Comparison of ENCODE assay signal across 8 cellular contexts in genomic region chr17:17835415-17836249, GRCh38. TPM values are rescaled to one million over a fixed set of nuclear protein-coding genes. Genes with fewer than 3 reads are reported as not detected.
A peak's percentile ranks its signal among the peaks of the same experiment; 100 is the strongest.
DNase-seq lines count a peak whose midpoint lies in the region; ATAC-seq and FAIRE-seq lines count a peak whose summit lies in the region.

No MANE protein-coding gene starts in this region.

- peak overlapping the region; percentile 95 for H3K4me3 Mint-ChIP-seq in activated T-helper 2 cell treated with anti-CD3 and anti-CD28 coated beads, Interferon-gamma antibody, Interleukin-2, Interleukin-4, amounts not matched to agents 10 μg/mL and 5 μg/mL and 100 μg/mL, durations not matched to agents 14 hours and 24 hours and 36 hours (ENCODE audit: low read depth)
- peak overlapping the region; percentile 85 for H3K4me3 Mint-ChIP-seq in stimulated activated memory B cell treated with anti-CD40 and anti-IgM and Interleukin-4, amounts not matched to agents 10 μg/mL and 1 μg/mL and 100 μg/mL, for 72 hours

- H3K9me3 ChIP-seq in HUES48 (ENCODE audit: control insufficient read depth, insufficient read depth, low read length) (no peaks in the 10 kb centered on the region), iPS DF 6.9 (ENCODE audit: control insufficient read depth, insufficient read depth, low read length) (no peaks in the 10 kb centered on the region)

- H3K27me3 ChIP-seq in HUES48 (ENCODE audit: control insufficient read depth, insufficient read depth, low read length) (0 out of 2 replicates have a peak, but pooled peaks cover 5% of the 10 kb centered on the region), iPS DF 6.9 (ENCODE audit: control insufficient read depth, insufficient read depth, low read length) (no peaks in the 10 kb centered on the region)

- no peak for ATAC-seq in stimulated activated memory B cell treated with anti-CD40 and anti-IgM and Interleukin-4, amounts not matched to agents 10 μg/mL and 1 μg/mL and 100 μg/mL, for 72 hours

- no peak for DNase-seq in activated T-helper 2 cell treated with anti-CD3 and anti-CD28 coated beads, Interferon-gamma antibody, Interleukin-2, Interleukin-4, amounts not matched to agents 10 μg/mL and 5 μg/mL and 100 μg/mL, durations not matched to agents 14 hours and 24 hours and 36 hours (ENCODE audit: low spot score)
- DNase-seq in iPS DF 6.9 (ENCODE audit: low read depth, low spot score) (no peak), GOT3 (lab: John Stamatoyannopoulos, UW) (no peak), HuH-7 (ENCODE audit: low spot score) (no peak), GM19239 (ENCODE audit: insufficient read length, low spot score) (no peak)
- no peak for DNase-seq in effector CD4-positive, alpha-beta T cell

- H3K4me3 ChIP-seq in HUES48 (ENCODE audit: low read depth, low read length): peak overlapping the region; percentile 92
- H3K4me3 ChIP-seq in iPS DF 6.9 (ENCODE audit: low read length): peak overlapping the region; percentile 23; the same call in 1 of the 2 replicates

- FAIRE-seq in GM19239 (lab: Jason Lieb, UNC): no peak

- H3K36me3 Mint-ChIP-seq in activated T-helper 2 cell treated with anti-CD3 and anti-CD28 coated beads, Interferon-gamma antibody, Interleukin-2, Interleukin-4, amounts not matched to agents 10 μg/mL and 5 μg/mL and 100 μg/mL, durations not matched to agents 14 hours and 24 hours and 36 hours (ENCODE audit: low read depth): peaks cover 42% of the 10 kb centered on the region
- peaks cover 13% of the 10 kb centered on the region for H3K36me3 Mint-ChIP-seq in stimulated activated memory B cell treated with anti-CD40 and anti-IgM and Interleukin-4, amounts not matched to agents 10 μg/mL and 1 μg/mL and 100 μg/mL, for 72 hours

- no peak overlapping the region for H3K27ac ChIP-seq in HUES48 (ENCODE audit: low read depth, low read length)
- H3K27ac ChIP-seq in iPS DF 6.9 (ENCODE audit: low read length): no peak overlapping the region

- H3K4me1 ChIP-seq in HUES48 (ENCODE audit: control insufficient read depth, insufficient read depth, low read length) (peaks cover 35% of the 10 kb centered on the region), iPS DF 6.9 (ENCODE audit: control insufficient read depth, insufficient read depth, low read length) (peaks cover 21% of the 10 kb centered on the region)

- H3K9ac ChIP-seq in HUES48 (ENCODE audit: low read depth, low read length): no peak overlapping the region

- no CpG with 5 or more reads among the region's 25 CpGs for WGBS in iPS DF 6.9 (ENCODE audit: insufficient coverage, insufficient read length)

- H3K27me3 Mint-ChIP-seq in activated T-helper 2 cell treated with anti-CD3 and anti-CD28 coated beads, Interferon-gamma antibody, Interleukin-2, Interleukin-4, amounts not matched to agents 10 μg/mL and 5 μg/mL and 100 μg/mL, durations not matched to agents 14 hours and 24 hours and 36 hours (ENCODE audit: low read depth): no peaks in the 10 kb centered on the region
- H3K27me3 Mint-ChIP-seq in stimulated activated memory B cell treated with anti-CD40 and anti-IgM and Interleukin-4, amounts not matched to agents 10 μg/mL and 1 μg/mL and 100 μg/mL, for 72 hours: no peaks in the 10 kb centered on the region

- peaks cover 9% of the 10 kb centered on the region; the same call in 1 of the 2 replicates for H3K36me3 ChIP-seq in HUES48 (ENCODE audit: control insufficient read depth, insufficient read depth, low read length)
- 0 out of 2 replicates have a peak, but pooled peaks cover 3% of the 10 kb centered on the region for H3K36me3 ChIP-seq in iPS DF 6.9 (ENCODE audit: control insufficient read depth, insufficient read depth, low read length)

- peak overlapping the region; percentile 92 for H3K27ac Mint-ChIP-seq in activated T-helper 2 cell treated with anti-CD3 and anti-CD28 coated beads, Interferon-gamma antibody, Interleukin-2, Interleukin-4, amounts not matched to agents 10 μg/mL and 5 μg/mL and 100 μg/mL, durations not matched to agents 14 hours and 24 hours and 36 hours
- H3K27ac Mint-ChIP-seq in stimulated activated memory B cell treated with anti-CD40 and anti-IgM and Interleukin-4, amounts not matched to agents 10 μg/mL and 1 μg/mL and 100 μg/mL, for 72 hours: peak overlapping the region; percentile 99

- H3K9me3 Mint-ChIP-seq in activated T-helper 2 cell treated with anti-CD3 and anti-CD28 coated beads, Interferon-gamma antibody, Interleukin-2, Interleukin-4, amounts not matched to agents 10 μg/mL and 5 μg/mL and 100 μg/mL, durations not matched to agents 14 hours and 24 hours and 36 hours: no peaks in the 10 kb centered on the region
- H3K9me3 Mint-ChIP-seq in stimulated activated memory B cell treated with anti-CD40 and anti-IgM and Interleukin-4, amounts not matched to agents 10 μg/mL and 1 μg/mL and 100 μg/mL, for 72 hours: no peaks in the 10 kb centered on the region

- intact Hi-C loops in activated T-helper 2 cell treated with anti-CD3 and anti-CD28 coated beads, Interferon-gamma antibody, Interleukin-2, Interleukin-4, amounts not matched to agents 10 μg/mL and 5 μg/mL and 100 μg/mL, durations not matched to agents 14 hours and 24 hours and 36 hours (cut with micrococcal nuclease): loop anchor here (1.0 kb wide), 2 partner anchors 11 to 19 kb away; no protein-coding TSS in a partner anchor

- H3K4me1 Mint-ChIP-seq in activated T-helper 2 cell treated with anti-CD3 and anti-CD28 coated beads, Interferon-gamma antibody, Interleukin-2, Interleukin-4, amounts not matched to agents 10 μg/mL and 5 μg/mL and 100 μg/mL, durations not matched to agents 14 hours and 24 hours and 36 hours (ENCODE audit: low read depth): peaks cover 59% of the 10 kb centered on the region
- peaks cover 70% of the 10 kb centered on the region for H3K4me1 Mint-ChIP-seq in stimulated activated memory B cell treated with anti-CD40 and anti-IgM and Interleukin-4, amounts not matched to agents 10 μg/mL and 1 μg/mL and 100 μg/mL, for 72 hours

RNA-seq across cellular contexts. Expression of gene SREBF1, which starts 1.2 kb away (rescaled TPM):
- total RNA-seq in activated T-helper 2 cell treated with anti-CD3 and anti-CD28 coated beads, Interferon-gamma antibody, Interleukin-2, Interleukin-4, amounts not matched to agents 10 μg/mL and 5 μg/mL and 100 μg/mL, durations not matched to agents 14 hours and 24 hours and 36 hours: 166 and 175 TPM in 2 replicates
